8 cellular contexts compared by ENCODE assay signal in genomic region chr1:35715568-35716002, GRCh38. TPM values are rescaled to one million over a fixed set of nuclear protein-coding genes. Genes with fewer than 3 reads are reported as not detected.
DNase-seq lines count a peak whose midpoint lies in the region; ATAC-seq lines count a peak whose summit lies in the region.

No MANE protein-coding gene starts in this region.

- no peaks in the 10 kb centered on the region for H3K9me3 ChIP-seq in mesenchymal stem cell (ENCODE audit: control insufficient read depth, low read length)

- no peaks in the 10 kb centered on the region for H3K27me3 ChIP-seq in mesenchymal stem cell (ENCODE audit: control insufficient read depth in 1 of 2, insufficient read depth in 1 of 2, low read length in 2 of 2)

- peak overlapping the region in 1 of 2 experiments; percentile 55 for H3K18ac ChIP-seq in mesenchymal stem cell (ENCODE audit: low read depth in 1 of 2, low read length in 2 of 2)

- H2AFZ ChIP-seq in mesenchymal stem cell (ENCODE audit: low read depth, low read length): no peak overlapping the region

- no peak overlapping the region for H2BK12ac ChIP-seq in mesenchymal stem cell (ENCODE audit: low read length in 2 of 2)

- no peak overlapping the region for H2AK5ac ChIP-seq in mesenchymal stem cell (ENCODE audit: low read length, severe bottlenecking)

- no peak overlapping the region for H2BK120ac ChIP-seq in mesenchymal stem cell (ENCODE audit: low read depth, low read length)

- no peak overlapping the region for H3K4me2 ChIP-seq in mesenchymal stem cell (ENCODE audit: low read length, poor library complexity, severe bottlenecking)

- peak; percentile 84 for DNase-seq in Daoy (ENCODE audit: low read depth)
- DNase-seq in NCI-H774 (lab: John Stamatoyannopoulos, UW): peak; percentile 84
- DNase-seq in activated CD4-positive, alpha-beta T cell treated with anti-CD3 and anti-CD28 coated beads, Interleukin-2, amount 50 U/mL, for 48 hours: peak; percentile 83 to 87
- peak; percentile 50 to 74 for DNase-seq in dermis microvascular lymphatic vessel endothelial cell (ENCODE audit: low read depth in 2 of 2)
- peak; percentile 75 for DNase-seq in mesenchymal stem cell
- peak; percentile 50 to 60 for DNase-seq in stimulated activated CD8-positive, alpha-beta memory T cell treated with anti-CD3 and anti-CD28 coated beads, Interleukin-2, amount 100 ng/mL, for 1 hour (ENCODE audit: low read depth in 2 of 2)
- no peak for DNase-seq in NCI-H1048 (lab: John Stamatoyannopoulos, UW)

- no peak overlapping the region for H3K23ac ChIP-seq in mesenchymal stem cell (ENCODE audit: low read length in 2 of 2)

- H3K14ac ChIP-seq in mesenchymal stem cell (ENCODE audit: low read length in 2 of 2): no peak overlapping the region

- H3K4me1 ChIP-seq in mesenchymal stem cell (ENCODE audit: control insufficient read depth, insufficient read depth, low read depth, low read length): peaks cover 14% of the 10 kb centered on the region

- 41% methylated on average over 15 of the region's 15 CpGs for WGBS in mesenchymal stem cell

- H2BK15ac ChIP-seq in mesenchymal stem cell (ENCODE audit: low read depth, poor library complexity, severe bottlenecking): no peak overlapping the region

- peak; percentile 62 for ATAC-seq in HG03175 (IDR thresholded peaks at IDR 0.05; ENCODE audit: unreplicated experiment)

- no peak overlapping the region for H2BK5ac ChIP-seq in mesenchymal stem cell (ENCODE audit: low read depth, low read length, poor library complexity, severe bottlenecking)

- H3K36me3 ChIP-seq in mesenchymal stem cell (ENCODE audit: control insufficient read depth in 1 of 2, insufficient read depth in 2 of 2, low read depth in 1 of 2, low read length in 2 of 2): peaks cover 30 to 35% of the 10 kb centered on the region in 2 experiments

- no peak overlapping the region for H4K91ac ChIP-seq in mesenchymal stem cell (ENCODE audit: low read length)

- H3K4ac ChIP-seq in mesenchymal stem cell (ENCODE audit: low read depth in 1 of 2, low read length in 2 of 2): no peak overlapping the region

- peak overlapping the region; percentile 56 for H3K9ac ChIP-seq in mesenchymal stem cell (ENCODE audit: low read length)

- peak overlapping the region; percentile 52 for H4K8ac ChIP-seq in mesenchymal stem cell (ENCODE audit: low read length)

- H3K4me3 ChIP-seq in mesenchymal stem cell (ENCODE audit: insufficient read depth in 1 of 2, low read depth in 1 of 2, low read length in 2 of 2): peak overlapping the region; percentile 3 to 48

- no peak overlapping the region for H3K27ac ChIP-seq in mesenchymal stem cell (ENCODE audit: low read length, poor library complexity, severe bottlenecking)

- H3K79me1 ChIP-seq in mesenchymal stem cell (replicated peaks; ENCODE audit: low read length, poor library complexity, severe bottlenecking): peaks cover 26% of the 10 kb centered on the region

RNA-seq across cellular contexts. Expression of gene C1orf216, which starts 3.1 kb away (rescaled TPM):
- 18.6 and 21.2 TPM in 2 replicates for total RNA-seq in Daoy (2014; rRNA removed; shearing (Covaris generic))
- 12.6 and 22.0 TPM in 2 replicates for total RNA-seq in dermis microvascular lymphatic vessel endothelial cell
- 7.0 TPM for polyA plus RNA-seq in mesenchymal stem cell (2013, experiment 1 of 2)
- 6.8 TPM for polyA plus RNA-seq in mesenchymal stem cell (2013, experiment 2 of 2)

RNA-seq across cellular contexts. Expression of gene CLSPN, which starts 54.2 kb away (rescaled TPM):
- 35.2 and 44.7 TPM in 2 replicates for total RNA-seq in Daoy (2014; rRNA removed; shearing (Covaris generic))
- total RNA-seq in dermis microvascular lymphatic vessel endothelial cell: 7.1 and 16.3 TPM in 2 replicates
- 4.4 TPM for polyA plus RNA-seq in mesenchymal stem cell (2013, experiment 1 of 2)
- polyA plus RNA-seq in mesenchymal stem cell (2013, experiment 2 of 2): 4.3 TPM
